8 cellular contexts compared by ENCODE assay signal in genomic region chr11:95680169-95680929, GRCh38.
DNase-seq lines count a peak whose midpoint lies in the region; ATAC-seq lines count a peak whose summit lies in the region.

No MANE protein-coding gene starts in this region.

- no peaks in the 10 kb centered on the region for H3K9me3 Mint-ChIP-seq in immature natural killer cell

- peaks cover 17% of the 10 kb centered on the region for H3F3A ChIP-seq in GM23248 (ENCODE audit: insufficient read depth)

- peak overlapping the region; percentile 67 for H3K27ac ChIP-seq in GM23248

- 43 to 46% methylated on average over 3 of the region's 3 CpGs for WGBS in GM23248 (ENCODE audit: low coverage in 1 of 2, low lambda C conversion rate in 2 of 2, missing lambda C conversion rate in 2 of 2), 2 experiments

- H4K20me1 ChIP-seq in GM23248 (ENCODE audit: insufficient read depth), result no peaks in the 10 kb centered on the region

- in situ Hi-C loops in GM23248 (cut with MboI), result no loop called here

- H3K36me3 ChIP-seq in GM23248 (ENCODE audit: low read depth), result no peaks in the 10 kb centered on the region

- ATAC-seq in GM18498 (IDR thresholded peaks at IDR 0.05; ENCODE audit: unreplicated experiment) (peak; percentile 92), left cardiac atrium (peak; percentile 91 to 95)

- H3K27me3 Mint-ChIP-seq in immature natural killer cell (ENCODE audit: low read depth in 3 of 3), result peaks cover 0 to 4% (median 2%) of the 10 kb centered on the region in 3 donors

- H3K27me3 ChIP-seq in GM23248 (replicated peaks; ENCODE audit: insufficient read depth), result no peaks in the 10 kb centered on the region

- H3K4me3 Mint-ChIP-seq in immature natural killer cell, result no peak overlapping the region

- H3K9ac ChIP-seq in GM23248, result 0 out of 2 replicates have a peak overlapping the region, but pooled peaks have one; percentile 17

- H3K4me2 ChIP-seq in GM23248 (ENCODE audit: unreplicated experiment), result peak overlapping the region; percentile 58

- H3K9me2 ChIP-seq in GM23248 (ENCODE audit: insufficient read depth), result no peaks in the 10 kb centered on the region

- H3K27ac Mint-ChIP-seq in immature natural killer cell, result no peak overlapping the region

- intact Hi-C loops in left cardiac atrium (cut with DNase I), result no loop called here

- H3K9me3 ChIP-seq in GM23248 (ENCODE audit: low read depth), result no peaks in the 10 kb centered on the region

- H3K4me3 ChIP-seq in GM23248, result no peak overlapping the region

- peaks cover 23% of the 10 kb centered on the region for H3K4me1 ChIP-seq in GM23248 (ENCODE audit: insufficient read depth)

- H2AFZ ChIP-seq in GM23248, result peak overlapping the region; percentile 42

- H3K36me3 Mint-ChIP-seq in immature natural killer cell, result peaks cover 0 to 4% (median 0%) of the 10 kb centered on the region in 3 donors

- DNase-seq in GM23248, result peak; percentile 90
- peak; percentile 45 for DNase-seq in RPMI8226
- no peak for DNase-seq in left cardiac atrium
- no peak for DNase-seq in NK-92 treated with Interleukin-12 subunit alpha and Interleukin-12 subunit beta, amount 100 ng/mL, for 24 hours (lab: John Stamatoyannopoulos, UW)
- DNase-seq in stimulated activated CD4-positive, alpha-beta T cell treated with anti-CD3 and anti-CD28 coated beads, Interleukin-4, amount 100 ng/mL, for 24 hours, result no peak
- no peak for DNase-seq in immature natural killer cell
- no peak for DNase-seq in cerebellum (ENCODE audit: low spot score)

- no peaks in the 10 kb centered on the region for H3K79me2 ChIP-seq in GM23248 (ENCODE audit: insufficient read depth)

- H3K4me1 Mint-ChIP-seq in immature natural killer cell, result no peaks in the 10 kb centered on the region

Comparison
In these comparisons a context has a peak if more than half of its experiments do, and no peak if none do; other contexts are left out.
1. DNase-seq: peak in GM23248 (single experiment) and RPMI8226 (single experiment); none in left cardiac atrium (single experiment), NK-92 treated with Interleukin-12 subunit alpha and Interleukin-12 subunit beta, amount 100 ng/mL, for 24 hours (single experiment), stimulated activated CD4-positive, alpha-beta T cell treated with anti-CD3 and anti-CD28 coated beads, Interleukin-4, amount 100 ng/mL, for 24 hours (single experiment), immature natural killer cell (0 of 3) and cerebellum (single experiment).